28 cellular contexts compared by ENCODE assay signal in the genomic region with DNA sequence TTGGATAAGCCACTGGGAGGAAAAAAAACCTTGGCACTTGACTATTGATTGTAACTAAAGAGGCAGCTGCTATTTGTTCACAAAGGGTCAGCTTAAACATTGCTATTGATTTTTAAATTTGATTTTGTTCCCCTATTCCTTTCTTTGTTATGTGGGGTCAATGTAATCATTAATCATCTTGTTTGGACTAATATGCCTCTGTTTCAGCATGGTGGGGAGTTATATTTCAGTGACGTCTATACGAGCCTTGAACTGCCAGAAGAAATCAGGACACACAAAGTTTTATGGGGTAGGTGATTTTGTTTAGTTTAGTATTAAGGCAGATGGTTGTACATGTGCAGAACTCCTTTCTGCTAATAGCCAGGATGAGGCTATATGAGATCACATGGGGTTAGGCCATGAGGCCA. TPM values are rescaled to one million over a fixed set of nuclear protein-coding genes. Genes with fewer than 3 reads are reported as not detected.
"Had no signal": no experiment of that assay in that cellular context is flagged by ENCODE, and none has a peak within 500 bp of the region (broad histone marks: within the 10 kb centered on the region; RNA-seq: fewer than 3 reads in every experiment).

No MANE protein-coding gene starts in this region.

- DNase-seq: activated CD4-positive, alpha-beta T cell treated with anti-CD3 and anti-CD28 coated beads for 36 hours; activated CD4-positive, alpha-beta T cell treated with anti-CD3 and anti-CD28 coated beads, Interleukin-2, amount 50 U/mL, for 1 hour; activated CD8-positive, alpha-beta memory T cell treated with anti-CD3 and anti-CD28 coated beads, Interleukin-2, amount 50 U/mL, for 4 hours; activated CD8-positive, alpha-beta T cell treated with anti-CD3 and anti-CD28 coated beads for 36 hours; activated naive CD4-positive, alpha-beta T cell treated with anti-CD3 and anti-CD28 coated beads, Interleukin-2, amount 50 U/mL, for 16 hours; activated naive CD8-positive, alpha-beta T cell treated with anti-CD3 and anti-CD28 coated beads, Interleukin-2, amount 10 ng/mL, durations not matched to agents 7 days and 5 days; activated T-cell treated with anti-CD3 and anti-CD28 coated beads, Interleukin-2, amount 50 U/mL, for 1 hour; aorta; central memory CD4-positive, alpha-beta T cell; Karpas-422; MM.1S; NCI-H1105; NCI-H1436; NCI-H187 treated with DMSO at 0.1 percent for 48 hours; NCI-H2081 treated with DMSO at 0.1 percent for 48 hours; NCI-H2227 treated with DMSO at 0.1 percent for 48 hours; NCI-H446 treated with DMSO at 0.1 percent for 48 hours; NCI-H524 treated with DMSO at 0.1 percent for 48 hours; NCI-H748 treated with DMSO at 0.1 percent for 48 hours; T-cell; WERI-Rb-1 had no signal

- H3K4me1 Mint-ChIP-seq: activated CD4-positive, alpha-beta T cell treated with anti-CD3 and anti-CD28 coated beads for 36 hours; activated naive CD8-positive, alpha-beta T cell treated with anti-CD3 and anti-CD28 coated beads, Interleukin-2, amount 10 ng/mL, durations not matched to agents 7 days and 5 days; T-cell had no signal

- H3K4me3 ChIP-seq: SK-N-MC had no signal

- H3K9me3 Mint-ChIP-seq: activated CD8-positive, alpha-beta T cell treated with anti-CD3 and anti-CD28 coated beads for 36 hours; activated naive CD8-positive, alpha-beta T cell treated with anti-CD3 and anti-CD28 coated beads, Interleukin-2, amount 10 ng/mL, durations not matched to agents 7 days and 5 days; T-cell had no signal

- H3K27ac Mint-ChIP-seq: activated CD4-positive, alpha-beta T cell treated with anti-CD3 and anti-CD28 coated beads for 36 hours; activated CD8-positive, alpha-beta T cell treated with anti-CD3 and anti-CD28 coated beads for 36 hours; activated naive CD8-positive, alpha-beta T cell treated with anti-CD3 and anti-CD28 coated beads, Interleukin-2, amount 10 ng/mL, durations not matched to agents 7 days and 5 days; T-cell had no signal

- H3K36me3 Mint-ChIP-seq: activated naive CD8-positive, alpha-beta T cell treated with anti-CD3 and anti-CD28 coated beads, Interleukin-2, amount 10 ng/mL, durations not matched to agents 7 days and 5 days had no signal

- H3K27me3 Mint-ChIP-seq: activated CD4-positive, alpha-beta T cell treated with anti-CD3 and anti-CD28 coated beads for 36 hours; activated CD8-positive, alpha-beta T cell treated with anti-CD3 and anti-CD28 coated beads for 36 hours had no signal

- H3K27ac ChIP-seq: SK-N-MC, WERI-Rb-1 had no signal

- H3K4me3 Mint-ChIP-seq: activated CD4-positive, alpha-beta T cell treated with anti-CD3 and anti-CD28 coated beads for 36 hours; activated CD8-positive, alpha-beta T cell treated with anti-CD3 and anti-CD28 coated beads for 36 hours; activated naive CD8-positive, alpha-beta T cell treated with anti-CD3 and anti-CD28 coated beads, Interleukin-2, amount 10 ng/mL, durations not matched to agents 7 days and 5 days; T-cell had no signal

- ATAC-seq: activated CD4-positive, alpha-beta T cell treated with anti-CD3 and anti-CD28 coated beads for 36 hours; activated CD8-positive, alpha-beta T cell treated with anti-CD3 and anti-CD28 coated beads for 36 hours; Right ventricle myocardium inferior; T-cell had no signal

RNA-seq across cellular contexts. Expression of gene AS3MT, which starts 7.5 kb away (rescaled TPM):
- total RNA-seq: OCI-LY7 had no signal

RNA-seq across cellular contexts. Expression of gene CYP17A1, which starts 39.5 kb away (rescaled TPM):
- total RNA-seq: activated CD4-positive, alpha-beta T cell treated with anti-CD3 and anti-CD28 coated beads for 36 hours; activated CD8-positive, alpha-beta T cell treated with anti-CD3 and anti-CD28 coated beads for 36 hours; activated naive CD8-positive, alpha-beta T cell treated with anti-CD3 and anti-CD28 coated beads, Interleukin-2, amount 10 ng/mL, durations not matched to agents 7 days and 5 days; bronchial epithelial cell; chondrocyte; OCI-LY7; Right ventricle myocardium inferior; RPMI7951; T-helper 2 cell treated with Interferon-gamma antibody and Interleukin-4, amounts not matched to agents 100 ng/mL and 5 ng/mL, for 36 hours had no signal
